11 cellular contexts compared by ENCODE assay signal in genomic region chr9:28662675-28663074, GRCh38.
"Had no signal": no experiment of that assay in that cellular context is flagged by ENCODE, and none has a peak within 500 bp of the region (broad histone marks: within the 10 kb centered on the region; RNA-seq: fewer than 3 reads in every experiment).

No MANE protein-coding gene starts in this region.

- H3K9ac ChIP-seq: GM23248 had no signal

- H2AFZ ChIP-seq: GM23248, GM23338 had no signal

- H3K27ac ChIP-seq: GM23248 had no signal

- H3K4me3 ChIP-seq: GM23248, GM23338, HAP-1 had no signal

- H3K4me1 ChIP-seq: HAP-1 had no signal

- H3K36me3 ChIP-seq: HAP-1 had no signal

- H3K4me2 ChIP-seq: GM23338 had no signal

- FAIRE-seq: H1, H54 had no signal

- H3K9me3 ChIP-seq: HAP-1 had no signal

- DNase-seq: GM23248, GOT3, H7, H9, HCEC 1CT, HFFc6 had no signal

- ATAC-seq: GM23338, HCT116 had no signal
